Comparison of ENCODE assay signal across 12 cellular contexts in the genomic region with DNA sequence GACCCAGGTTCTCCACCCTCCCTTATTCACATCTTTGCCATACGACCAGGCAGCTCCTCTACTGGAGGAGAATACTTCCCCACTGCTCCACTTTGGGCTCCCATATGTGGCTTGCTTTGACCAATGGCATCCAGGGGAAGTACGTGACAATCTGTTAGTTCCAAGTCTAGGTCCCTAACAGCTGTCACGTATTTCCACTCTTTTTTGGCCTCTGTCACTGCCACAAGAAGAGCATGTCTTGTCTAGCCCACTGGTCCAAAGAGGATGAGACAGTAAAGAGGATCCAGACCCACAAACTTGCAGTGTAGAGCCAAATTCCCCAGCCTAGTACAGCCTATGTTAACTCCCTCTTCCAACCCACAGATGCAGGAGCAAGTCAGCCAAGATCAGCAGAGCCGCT. TPM values are rescaled to one million over a fixed set of nuclear protein-coding genes. Genes with fewer than 3 reads are reported as not detected.
DNase-seq lines count a peak whose midpoint lies in the region; FAIRE-seq and TF ChIP-seq lines count a peak whose summit lies in the region.
"Had no signal": no experiment of that assay in that cellular context is flagged by ENCODE, and none has a peak within 500 bp of the region (broad histone marks: within the 10 kb centered on the region; RNA-seq: fewer than 3 reads in every experiment).

No MANE protein-coding gene starts in this region.

- WGBS in H1 (ENCODE audit: extremely low coverage in 1 of 2, insufficient coverage in 1 of 2, insufficient read length in 1 of 2, insufficient replicate concordance in 2 of 2, low coverage in 1 of 2, low lambda C conversion rate in 2 of 2, missing lambda C conversion rate in 1 of 2), 2 experiments = 84% methylated on average over 4 of the region's 4 CpGs; no CpG with 5 or more reads in 1 of the 2 experiments
- WGBS in mesendoderm (ENCODE audit: extremely low coverage, insufficient coverage, low lambda C conversion rate) = no CpG with 5 or more reads among the region's 4 CpGs

- H4K91ac ChIP-seq in H1 (replicated peaks; ENCODE audit: insufficient read length, low read length) = peak overlapping the region; percentile 98

- H2BK15ac ChIP-seq in H1 (ENCODE audit: low read length) (no peak overlapping the region), mesendoderm (replicated peaks; ENCODE audit: low read depth) (no peak overlapping the region)

- H3K14ac ChIP-seq in H1 (ENCODE audit: insufficient read length) = no peak overlapping the region

- H2BK20ac ChIP-seq in H1 (ENCODE audit: low read length) = peak overlapping the region; percentile 68

- H2BK120ac ChIP-seq in H1 (replicated peaks; ENCODE audit: low read depth, low read length) (peak overlapping the region; percentile 84), mesendoderm (ENCODE audit: low read depth, low read length) (no peak overlapping the region)

- H3K56ac ChIP-seq in H1 (replicated peaks; ENCODE audit: insufficient read length, low read depth, low read length) (no peak overlapping the region), mesendoderm (ENCODE audit: low read length) (no peak overlapping the region)

- CTCF ChIA-PET in H1 (lab: Charles Lee; ENCODE audit: partially characterized antibody) = interaction anchor here (4.2 kb wide), 1 partner anchor 8 kb away, joined by 28 read pairs; no protein-coding TSS in a partner anchor

- H4K8ac ChIP-seq in H1 (ENCODE audit: extremely low read depth, insufficient read depth, low read length) (no peak overlapping the region), mesendoderm (ENCODE audit: low read depth, low read length) (no peak overlapping the region)

- no peaks in the 10 kb centered on the region for H3K23me2 ChIP-seq in H1 (ENCODE audit: low read depth, low read length)

- no peaks in the 10 kb centered on the region for H3K79me2 ChIP-seq in H1 (ENCODE audit: control insufficient read depth in 1 of 2, insufficient read depth in 2 of 2, low read length in 2 of 2)
- no peaks in the 10 kb centered on the region for H3K79me2 ChIP-seq in mesendoderm (ENCODE audit: control insufficient read depth, insufficient read depth, low read length)

- H3K79me1 ChIP-seq in H1 (ENCODE audit: low read depth, low read length) (no peaks in the 10 kb centered on the region), mesendoderm (ENCODE audit: low read length) (no peaks in the 10 kb centered on the region)

- H3K36me3 ChIP-seq in HUES48 (ENCODE audit: control insufficient read depth, insufficient read depth, low read length) (no peaks in the 10 kb centered on the region), H1 (ENCODE audit: control insufficient read depth in 2 of 4, insufficient read depth in 4 of 4, low read length in 3 of 4) (no peaks in the 10 kb centered on the region), mesendoderm (ENCODE audit: control insufficient read depth, insufficient read depth, low read length) (no peaks in the 10 kb centered on the region)

- no peaks in the 10 kb centered on the region for H4K20me1 ChIP-seq in H1 (replicated peaks in 1 of 2; ENCODE audit: control insufficient read depth in 1 of 2, insufficient read depth in 2 of 2, low read length in 2 of 2)

- H4K5ac ChIP-seq in H1 (ENCODE audit: insufficient read length, low read depth, low read length) (no peak overlapping the region), mesendoderm (ENCODE audit: low read length) (no peak overlapping the region)

- H3K9me3 ChIP-seq in HUES48 (ENCODE audit: control insufficient read depth, insufficient read depth, low read length) (no peaks in the 10 kb centered on the region), H1 (ENCODE audit: insufficient read depth in 2 of 2, low read depth in 1 of 2, low read length in 1 of 2) (peaks cover 3 to 6% of the 10 kb centered on the region in 2 experiments; a peak in 2 of 4 replicates)

- TF ChIP-seq CTCF in H1 (IDR thresholded peaks at IDR 0.05; ENCODE audit: control extremely low read depth in 1 of 3, insufficient read depth in 1 of 3, low read depth in 1 of 3, low read length in 3 of 3) = no peak

- H3K4ac ChIP-seq in H1 (replicated peaks; ENCODE audit: insufficient read length, low read depth, low read length) = peak overlapping the region; percentile 94
- no peak overlapping the region for H3K4ac ChIP-seq in mesendoderm (ENCODE audit: low read depth, low read length)

- H3K18ac ChIP-seq in H1 (ENCODE audit: extremely low read depth, low read length) (peak overlapping the region; percentile 39), mesendoderm (ENCODE audit: low read length) (no peak overlapping the region)

- FAIRE-seq in H1 (lab: Jason Lieb, UNC) = no peak
- FAIRE-seq: A204.1, G401.6, GM12891 had no signal

- in situ Hi-C loops in G401 (cut with HindIII; ENCODE audit: low sequenced_read_pairs) (no loop called here), ACHN (cut with HindIII; ENCODE audit: low pct_ligation_motif_present, low pct_unique_long_range_greater_than_20kb, low sequenced_read_pairs) (no loop called here)

- peak overlapping the region; percentile 87; the same call in 1 of the 2 replicates for H2BK5ac ChIP-seq in H1 (ENCODE audit: low read depth, low read length)
- no peak overlapping the region for H2BK5ac ChIP-seq in mesendoderm (ENCODE audit: low read length)

- peak overlapping the region; percentile 70; the same call in 1 of the 2 replicates for H2BK12ac ChIP-seq in H1 (ENCODE audit: low read depth, low read length)

- DNase-seq in G401 (ENCODE audit: low spot score) = peak; percentile 56
- no peak for DNase-seq in H1 (ENCODE audit: low read depth in 1 of 2, low spot score in 2 of 2)
- DNase-seq in mesendoderm = no peak
- no peak for DNase-seq in inferior parietal cortex (ENCODE audit: extremely low spot score)
- DNase-seq in DMS 273 treated with DMSO at 0.1 percent for 48 hours (lab: John Stamatoyannopoulos, UW) = no peak
- no peak for DNase-seq in ACHN
- no peak for DNase-seq in stimulated activated naive CD4-positive, alpha-beta T cell (lab: John Stamatoyannopoulos, UW)
- DNase-seq: CD8-positive, alpha-beta memory T cell had no signal

- H3K4me3 ChIP-seq in HUES48 (ENCODE audit: low read depth, low read length) (no peak overlapping the region), H1 (ENCODE audit: extremely low read depth in 1 of 4, insufficient read depth in 2 of 4, low read depth in 3 of 4, low read length in 4 of 4) (no peak overlapping the region), mesendoderm (ENCODE audit: low read length) (no peak overlapping the region)

- H3K23ac ChIP-seq in H1 (ENCODE audit: insufficient read length) = no peak overlapping the region
- H3K23ac ChIP-seq in mesendoderm (ENCODE audit: low read length) = no peak overlapping the region

- no peak for TF ChIP-seq POLR2A in H1 (IDR thresholded peaks at IDR 0.05; ENCODE audit: control extremely low read depth in 1 of 2, low read depth in 2 of 2, low read length in 2 of 2)

- H2AFZ ChIP-seq in H1 (ENCODE audit: low read length) = 0 out of 2 replicates have a peak overlapping the region, but pooled peaks have one; percentile 13

- peaks cover 33% of the 10 kb centered on the region for H3K4me1 ChIP-seq in HUES48 (ENCODE audit: control insufficient read depth, insufficient read depth, low read length)
- H3K4me1 ChIP-seq in H1 (replicated peaks in 1 of 4; ENCODE audit: control insufficient read depth in 3 of 4, insufficient read depth in 4 of 4, low read length in 3 of 4) = peaks cover 0 to 8% (median 6%) of the 10 kb centered on the region in 4 experiments; a peak in 5 of 7 replicates
- H3K4me1 ChIP-seq in mesendoderm (ENCODE audit: control insufficient read depth, low read depth, low read length) = peaks cover 5% of the 10 kb centered on the region

- H3K27ac ChIP-seq in HUES48 (ENCODE audit: low read depth, low read length) = peak overlapping the region; percentile 88
- H3K27ac ChIP-seq in H1 (ENCODE audit: low read depth, low read length) = 0 out of 2 replicates have a peak overlapping the region, but pooled peaks have one; percentile 3
- H3K27ac ChIP-seq in mesendoderm (ENCODE audit: low read depth, low read length) = no peak overlapping the region

- H3K4me2 ChIP-seq in H1 (ENCODE audit: insufficient read depth in 1 of 2, low read depth in 2 of 2, low read length in 2 of 2) (no peak overlapping the region), mesendoderm (ENCODE audit: low read length) (no peak overlapping the region)

- TF ChIP-seq RAD21 in H1 (IDR thresholded peaks at IDR 0.05 in 1 of 2, conservative IDR thresholded peaks at IDR 0.05 in 1 of 2; ENCODE audit: low read depth in 2 of 2, low read length in 2 of 2) = no peak

- H3K9ac ChIP-seq in HUES48 (ENCODE audit: low read depth, low read length) = no peak overlapping the region
- H3K9ac ChIP-seq in H1 (replicated peaks in 1 of 4; ENCODE audit: extremely low read depth in 1 of 4, low read depth in 3 of 4, low read length in 3 of 4) = no peak overlapping the region
- H3K9ac ChIP-seq in mesendoderm (ENCODE audit: low read length) = no peak overlapping the region

- H3K27me3 ChIP-seq in HUES48 (ENCODE audit: control insufficient read depth, insufficient read depth, low read length) (no peaks in the 10 kb centered on the region), H1 (replicated peaks in 1 of 4; ENCODE audit: control insufficient read depth in 3 of 4, extremely low read depth in 1 of 4, insufficient read depth in 3 of 4, low read length in 3 of 4) (no peaks in the 10 kb centered on the region; a peak in 1 of 7 replicates), mesendoderm (ENCODE audit: insufficient read depth, low read length, poor library complexity) (no peaks in the 10 kb centered on the region)

- POLR2A ChIA-PET in H1 (lab: Charles Lee; ENCODE audit: partially characterized antibody) = no interaction called here

- no peak for TF ChIP-seq EP300 in H1 (IDR thresholded peaks at IDR 0.05; ENCODE audit: borderline replicate concordance in 1 of 2, low read depth in 2 of 2, low read length in 2 of 2)

- H2AK5ac ChIP-seq in H1 (ENCODE audit: low read depth, low read length) (peak overlapping the region; percentile 9; the same call in 1 of the 2 replicates), mesendoderm (ENCODE audit: low read length) (peak overlapping the region; percentile 15)

TF ChIP-seq in H1, 55 proteins besides CTCF, POLR2A, EP300 and RAD21 (continues in another document):
- no peak for TF ChIP-seq YY1 (IDR thresholded peaks at IDR 0.05; ENCODE audit: low read depth, low read length)

RNA-seq across cellular contexts. Expression of gene GATB, which starts 49.7 kb away (rescaled TPM):
- total RNA-seq in G401 (2014; rRNA removed; shearing (Covaris generic)) = 73.6 and 79.6 TPM in 2 replicates
- total RNA-seq in H1 (2021; fragmentation: NEBNext Ultra II Directional; extraction: Animal tissue kit (Norgen Biotek cat#: 25700)) = 18.0 TPM in 2 replicates
- 12.6 and 15.3 TPM in 2 replicates for polyA plus RNA-seq in H1 (2011; rRNA removed)
- polyA plus RNA-seq in H1 (2011; cell fraction: cytosol; rRNA removed) = 18.5 TPM
- polyA plus RNA-seq in H1 (2011; cell fraction: nucleus; rRNA removed) = 14.9 TPM
- 17.7 to 27.2 TPM (median 19.9 TPM) in 4 replicates for polyA plus RNA-seq in H1 (2012, experiment 1 of 2)
- 18.8 TPM for polyA plus RNA-seq in H1 (2012, experiment 2 of 2)
- 11.6 TPM for polyA plus RNA-seq in H1 (2013, experiment 1 of 2)
- polyA plus RNA-seq in H1 (2013, experiment 2 of 2) = 11.0 TPM
- polyA minus RNA-seq in H1 (2011; rRNA and poly(A)+ RNA removed) = 17.7 and 19.6 TPM in 2 replicates
- 12.9 TPM for polyA minus RNA-seq in H1 (2011; cell fraction: cytosol; rRNA and poly(A)+ RNA removed)
- polyA minus RNA-seq in H1 (2011; cell fraction: nucleus; rRNA and poly(A)+ RNA removed) = 23.8 TPM
- 9.5 TPM for polyA plus RNA-seq in mesendoderm (2013, experiment 1 of 2)
- 10.1 TPM for polyA plus RNA-seq in mesendoderm (2013, experiment 2 of 2)
